In the genomic region with DNA sequence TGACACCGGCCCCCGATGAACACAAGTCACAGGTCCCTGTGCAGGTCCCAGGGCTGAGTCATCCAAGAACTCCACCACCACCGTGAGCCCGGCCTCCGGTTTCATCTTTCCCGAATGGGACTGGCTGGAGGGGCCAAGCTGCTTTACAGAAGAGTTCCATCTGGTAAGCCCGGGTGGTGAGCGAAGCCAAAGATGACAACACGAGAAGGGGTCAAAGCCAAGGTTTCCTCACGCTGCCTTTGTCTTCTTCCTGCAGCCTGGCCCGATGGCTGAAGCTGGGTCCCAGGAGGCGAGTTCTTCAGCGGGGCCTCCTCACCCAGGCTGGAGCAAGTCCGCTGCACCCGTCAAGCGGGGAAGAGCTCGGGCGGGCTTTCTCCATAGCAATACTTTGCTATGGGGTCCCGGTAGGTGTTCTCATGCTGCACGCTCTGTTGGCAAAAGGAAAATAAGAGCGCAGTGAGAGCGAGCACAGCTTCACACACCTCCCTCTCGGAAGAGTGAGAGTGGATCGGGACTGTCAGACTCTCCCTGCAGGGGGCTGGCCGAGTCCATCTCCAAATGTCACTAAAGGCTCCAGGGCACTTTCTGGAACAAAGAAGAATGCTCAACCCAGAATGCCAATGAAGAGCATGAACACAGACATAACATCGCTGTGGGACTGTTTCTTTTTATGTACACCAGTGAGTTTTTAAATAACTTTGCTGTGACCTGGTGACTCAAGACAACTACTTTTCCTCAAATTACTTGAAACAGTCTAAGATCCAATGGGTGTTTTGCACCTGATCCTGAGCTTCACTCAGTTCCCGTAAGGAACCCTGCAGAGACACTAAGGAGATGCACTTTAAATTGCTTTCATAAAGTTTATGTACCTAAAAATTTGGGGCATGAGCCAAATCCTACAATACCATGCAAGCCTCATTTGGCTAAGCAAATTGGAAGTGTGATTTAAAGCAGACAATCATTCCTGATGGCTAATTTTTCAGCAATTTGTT, we compare ENCODE assay signal across 11 cellular contexts. TPM values are rescaled to one million over a fixed set of nuclear protein-coding genes. Genes with fewer than 3 reads are reported as not detected.
DNase-seq lines count a peak whose midpoint lies in the region; ATAC-seq, FAIRE-seq and TF ChIP-seq lines count a peak whose summit lies in the region.
"Had no signal": no experiment of that assay in that cellular context is flagged by ENCODE, and none has a peak within 500 bp of the region (broad histone marks: within the 10 kb centered on the region; RNA-seq: fewer than 3 reads in every experiment).

No MANE protein-coding gene starts in this region.

- DNase-seq in NCI-H446 (lab: John Stamatoyannopoulos, UW) (peak; percentile 58 to 89), endodermal cell (no peak), medulla oblongata (ENCODE audit: extremely low spot score) (peak; percentile 72), thoracic aorta (ENCODE audit: low spot score) (no peak), NCI-H82 (lab: John Stamatoyannopoulos, UW) (no peak), frontal cortex (ENCODE audit: low spot score in 2 of 2) (no peak), H54 (ENCODE audit: insufficient read length, low spot score) (no peak)
- no peak for DNase-seq in activated CD8-positive, alpha-beta memory T cell treated with anti-CD3 and anti-CD28 coated beads, Interleukin-2, amount 50 U/mL, for 4 hours
- DNase-seq: activated CD4-positive, alpha-beta memory T cell treated with anti-CD3 and anti-CD28 coated beads, Interleukin-2, amount 10 ng/mL, durations not matched to agents 7 days and 5 days; effector memory CD4-positive, alpha-beta T cell; naive B cell had no signal

- no peak for FAIRE-seq in frontal cortex (lab: Jason Lieb, UNC)
- FAIRE-seq in H54 (lab: Jason Lieb, UNC): no peak

- no peak overlapping the region for H3K4me3 Mint-ChIP-seq in endodermal cell
- H3K4me3 Mint-ChIP-seq: activated CD4-positive, alpha-beta memory T cell treated with anti-CD3 and anti-CD28 coated beads, Interleukin-2, amount 10 ng/mL, durations not matched to agents 7 days and 5 days; naive B cell had no signal

- TF ChIP-seq POLR2A in H54 (IDR thresholded peaks at IDR 0.05; ENCODE audit: low read depth, low read length): no peak

- H3K9me3 ChIP-seq in endodermal cell (ENCODE audit: control insufficient read depth, low read length) (no peaks in the 10 kb centered on the region), thoracic aorta (no peaks in the 10 kb centered on the region)

- 72 to 87% methylated on average over 25 to 27 of the region's 27 CpGs for WGBS in endodermal cell (ENCODE audit: insufficient coverage in 1 of 2, insufficient read length in 1 of 2), 2 experiments

- no peaks in the 10 kb centered on the region for H3K27me3 ChIP-seq in endodermal cell (ENCODE audit: control insufficient read depth, insufficient read depth, low read length, poor library complexity, severe bottlenecking)
- H3K27me3 ChIP-seq in thoracic aorta (replicated peaks; ENCODE audit: insufficient read depth): no peaks in the 10 kb centered on the region

- no peaks in the 10 kb centered on the region for H3K9me3 Mint-ChIP-seq in endodermal cell
- H3K9me3 Mint-ChIP-seq: activated CD4-positive, alpha-beta memory T cell treated with anti-CD3 and anti-CD28 coated beads, Interleukin-2, amount 10 ng/mL, durations not matched to agents 7 days and 5 days; naive B cell had no signal

- no peak for ATAC-seq in thoracic aorta (ENCODE audit: insufficient number of reproducible peaks, low FRiP score, low read depth)

- H3K27ac ChIP-seq in endodermal cell (ENCODE audit: low read depth, low read length): peak overlapping the region; percentile 93
- no peak overlapping the region for H3K27ac ChIP-seq in thoracic aorta

- peaks cover 83% of the 10 kb centered on the region for H3K36me3 ChIP-seq in endodermal cell (ENCODE audit: control insufficient read depth, insufficient read depth, low read length)
- peaks cover 7% of the 10 kb centered on the region for H3K36me3 ChIP-seq in thoracic aorta

- H3K27ac Mint-ChIP-seq in endodermal cell: no peak overlapping the region
- H3K27ac Mint-ChIP-seq: activated CD4-positive, alpha-beta memory T cell treated with anti-CD3 and anti-CD28 coated beads, Interleukin-2, amount 10 ng/mL, durations not matched to agents 7 days and 5 days had no signal

- H3K4me1 ChIP-seq in endodermal cell (ENCODE audit: control insufficient read depth, insufficient read depth, low read length) (peaks cover 9% of the 10 kb centered on the region), thoracic aorta (ENCODE audit: control insufficient read depth in 1 of 2, low read depth in 2 of 2) (peaks cover 0 to 24% of the 10 kb centered on the region in 2 donors)

- peaks cover 18% of the 10 kb centered on the region for H3K4me1 Mint-ChIP-seq in endodermal cell

- no peaks in the 10 kb centered on the region for H3K27me3 Mint-ChIP-seq in endodermal cell (ENCODE audit: insufficient read depth)
- H3K27me3 Mint-ChIP-seq: activated CD4-positive, alpha-beta memory T cell treated with anti-CD3 and anti-CD28 coated beads, Interleukin-2, amount 10 ng/mL, durations not matched to agents 7 days and 5 days; naive B cell had no signal

- H3K9ac ChIP-seq in endodermal cell (ENCODE audit: extremely low read depth, low read length, poor library complexity, severe bottlenecking): no peak overlapping the region

- H3K36me3 Mint-ChIP-seq in endodermal cell (ENCODE audit: low read depth): peaks cover 59% of the 10 kb centered on the region

- TF ChIP-seq CTCF in endodermal cell (conservative IDR thresholded peaks at IDR 0.05): no peak
- no peak for TF ChIP-seq CTCF in thoracic aorta (IDR thresholded peaks at IDR 0.05)

- H3K4me3 ChIP-seq in endodermal cell (ENCODE audit: low read length) (no peak overlapping the region), thoracic aorta (peak overlapping the region; percentile 35)

RNA-seq across cellular contexts. Expression of a gene that starts 20.1 kb away (rescaled TPM):
- total RNA-seq in endodermal cell (100 to 1,000 TPM in 1 of 2 donors, 10 to 100 TPM in 1; 81.7 to 108 TPM), thoracic aorta (10 to 100 TPM; 13.4 to 36.8 TPM), frontal cortex (23.2 TPM)
- 30.1 TPM for polyA plus RNA-seq in endodermal cell (2013, experiment 1 of 2)
- polyA plus RNA-seq in endodermal cell (2013, experiment 2 of 2): 27.0 TPM

RNA-seq across cellular contexts. Expression of a gene that starts 20.4 kb away (rescaled TPM):
- total RNA-seq in endodermal cell: 10 to 100 TPM; 28.0 to 51.2 TPM
- polyA plus RNA-seq in endodermal cell (2013, experiment 1 of 2): 21.6 TPM
- polyA plus RNA-seq in endodermal cell (2013, experiment 2 of 2): 22.1 TPM
- 1 to 10 TPM; 1.1 to 1.5 TPM for total RNA-seq in thoracic aorta
- 45.2 TPM for total RNA-seq in frontal cortex

Comparison
In these comparisons a context has a peak if more than half of its experiments do, and no peak if none do; other contexts are left out.
1. DNase-seq: peak in NCI-H446 (2 of 2) and medulla oblongata (single experiment); none in endodermal cell (single experiment), thoracic aorta (single experiment), NCI-H82 (single experiment), frontal cortex (0 of 2), H54 (single experiment) and activated CD8-positive, alpha-beta memory T cell treated with anti-CD3 and anti-CD28 coated beads, Interleukin-2, amount 50 U/mL, for 4 hours (single experiment).
2. RNA of a gene that starts 20.4 kb away (total RNA-seq): 28.0 to 51.2 TPM in endodermal cell and 45.2 TPM in frontal cortex (single experiment); 1.1 to 1.5 TPM in thoracic aorta; every median in the first group is over 10 times any median in the second.